8 cellular contexts compared by ENCODE assay signal in the genomic region with DNA sequence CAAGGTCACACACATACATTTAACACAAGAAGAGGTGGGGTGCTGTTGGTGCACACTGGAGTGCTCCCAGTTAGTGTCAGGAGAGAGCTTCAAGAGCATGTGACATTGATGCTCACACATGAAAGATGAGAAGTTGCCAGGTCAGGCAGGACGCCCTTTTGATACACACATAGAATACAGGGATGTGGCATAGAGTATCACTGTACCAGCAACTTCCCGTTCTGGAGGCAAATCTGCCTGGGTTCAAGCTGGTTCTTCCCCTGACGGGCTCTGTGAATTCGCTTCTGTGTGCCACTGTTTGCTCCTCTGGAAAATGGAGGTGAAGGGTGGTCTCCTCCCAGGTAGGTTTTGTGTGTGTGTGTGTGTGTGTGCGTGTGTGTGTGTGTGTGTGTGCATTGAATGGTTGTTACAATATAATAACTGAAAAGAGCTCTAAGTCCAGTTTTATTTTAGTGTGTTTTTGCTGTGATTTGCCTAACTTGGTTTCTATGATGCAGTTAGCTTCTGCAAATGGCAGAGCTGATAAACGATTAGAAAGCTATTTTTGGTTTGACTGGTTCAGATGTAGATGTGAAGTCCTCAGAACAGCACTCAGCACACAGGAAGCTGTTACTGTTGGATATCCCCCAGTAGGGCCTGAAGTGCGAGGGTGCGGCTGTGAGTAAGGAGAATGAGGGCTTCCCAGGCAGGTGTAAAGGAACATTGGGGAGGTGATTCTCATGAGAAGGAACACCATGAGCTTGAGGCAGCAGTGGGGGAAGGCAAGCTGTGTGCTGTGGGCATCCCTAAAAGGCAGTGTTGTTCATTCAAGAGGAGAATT. TPM values are rescaled to one million over a fixed set of nuclear protein-coding genes. Genes with fewer than 3 reads are reported as not detected.
A peak's percentile ranks its signal among the peaks of the same experiment; 100 is the strongest.
DNase-seq lines count a peak whose midpoint lies in the region; ATAC-seq, FAIRE-seq and TF ChIP-seq lines count a peak whose summit lies in the region.

No MANE protein-coding gene starts in this region.

- peaks cover 82% of the 10 kb centered on the region for H3K79me2 ChIP-seq in Karpas-422 (ENCODE audit: low read length)

- H2AFZ ChIP-seq in Karpas-422 (ENCODE audit: low read length): no peak overlapping the region

- TF ChIP-seq POLR2A in GM12892 (IDR thresholded peaks at IDR 0.05; ENCODE audit: low read depth, low read length): 0 out of 2 replicates have a peak, but pooled peaks have one; percentile 52
- no peak for TF ChIP-seq POLR2A in H54 (IDR thresholded peaks at IDR 0.05; ENCODE audit: low read depth, low read length)

- peak overlapping the region; percentile 72 for H3K4me2 ChIP-seq in Karpas-422 (ENCODE audit: low read depth, low read length, poor library complexity, severe bottlenecking)

- peak overlapping the region; percentile 60 for H3K9ac ChIP-seq in Karpas-422 (ENCODE audit: low read length)

- H3K4me3 ChIP-seq in Karpas-422 (ENCODE audit: low read length): peak overlapping the region; percentile 57

- H4K20me1 ChIP-seq in Karpas-422 (ENCODE audit: insufficient read depth, low read depth, low read length): no peaks in the 10 kb centered on the region

- FAIRE-seq in GM12892 (lab: Jason Lieb, UNC) (no peak), H54 (lab: Jason Lieb, UNC) (no peak)

- no peaks in the 10 kb centered on the region for H3K36me3 ChIP-seq in Karpas-422 (ENCODE audit: insufficient read depth, low read length)

- H3K27me3 ChIP-seq in Karpas-422 (ENCODE audit: low read length): no peaks in the 10 kb centered on the region

- H3K27ac ChIP-seq in Karpas-422 (ENCODE audit: low read length): peak overlapping the region; percentile 86

- ATAC-seq in GM21381 (IDR thresholded peaks at IDR 0.05; ENCODE audit: unreplicated experiment) (peak; percentile 28), SK-N-SH treated with all-trans-retinoic acid at 6 μM for 48 hours (no peak)

- H3K4me1 ChIP-seq in Karpas-422 (ENCODE audit: low read length): peaks cover 69% of the 10 kb centered on the region

- H3K9me2 ChIP-seq in Karpas-422 (replicated peaks; ENCODE audit: insufficient read depth, low read length): no peaks in the 10 kb centered on the region

- DNase-seq in GM12892 (ENCODE audit: insufficient read length) (no peak), Karpas-422 (peak; percentile 84), left kidney (ENCODE audit: low read depth, low spot score) (peak; percentile 33), H54 (ENCODE audit: insufficient read length, low spot score) (no peak), NCI-H187 treated with DMSO at 0.1 percent for 48 hours (lab: John Stamatoyannopoulos, UW) (no peak)
- no peak for DNase-seq in stimulated activated CD4-positive, alpha-beta T cell treated with anti-CD3 and anti-CD28 coated beads, Interleukin-15, amount 100 ng/mL, for 24 hours

- H3K9me3 ChIP-seq in Karpas-422 (ENCODE audit: low read length): no peaks in the 10 kb centered on the region

TF ChIP-seq in SK-N-SH treated with all-trans-retinoic acid at 6 μM for 48 hours, 23 proteins besides CTCF, POLR2A, EP300 and RAD21:
- TF ChIP-seq RARB (CRISPR knock-in tag; IDR thresholded peaks at IDR 0.05) (no peak), BACH2 (CRISPR knock-in tag; IDR thresholded peaks at IDR 0.05; ENCODE audit: borderline replicate concordance) (no peak), SNAI2 (CRISPR knock-in tag; IDR thresholded peaks at IDR 0.05) (no peak), ZNF8 (CRISPR knock-in tag; IDR thresholded peaks at IDR 0.05) (no peak), ZFP3 (CRISPR knock-in tag; IDR thresholded peaks at IDR 0.05) (no peak), TCF4 (CRISPR knock-in tag; IDR thresholded peaks at IDR 0.05; ENCODE audit: borderline replicate concordance) (no peak)
- TF ChIP-seq, protein P1, sequence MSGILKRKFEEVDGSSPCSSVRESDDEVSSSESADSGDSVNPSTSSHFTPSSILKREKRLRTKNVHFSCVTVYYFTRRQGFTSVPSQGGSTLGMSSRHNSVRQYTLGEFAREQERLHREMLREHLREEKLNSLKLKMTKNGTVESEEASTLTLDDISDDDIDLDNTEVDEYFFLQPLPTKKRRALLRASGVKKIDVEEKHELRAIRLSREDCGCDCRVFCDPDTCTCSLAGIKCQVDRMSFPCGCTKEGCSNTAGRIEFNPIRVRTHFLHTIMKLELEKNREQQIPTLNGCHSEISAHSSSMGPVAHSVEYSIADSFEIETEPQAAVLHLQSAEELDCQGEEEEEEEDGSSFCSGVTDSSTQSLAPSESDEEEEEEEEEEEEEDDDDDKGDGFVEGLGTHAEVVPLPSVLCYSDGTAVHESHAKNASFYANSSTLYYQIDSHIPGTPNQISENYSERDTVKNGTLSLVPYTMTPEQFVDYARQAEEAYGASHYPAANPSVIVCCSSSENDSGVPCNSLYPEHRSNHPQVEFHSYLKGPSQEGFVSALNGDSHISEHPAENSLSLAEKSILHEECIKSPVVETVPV (CRISPR knock-in tag; IDR thresholded peaks at IDR 0.05): no peak
- TF ChIP-seq, protein P2, sequence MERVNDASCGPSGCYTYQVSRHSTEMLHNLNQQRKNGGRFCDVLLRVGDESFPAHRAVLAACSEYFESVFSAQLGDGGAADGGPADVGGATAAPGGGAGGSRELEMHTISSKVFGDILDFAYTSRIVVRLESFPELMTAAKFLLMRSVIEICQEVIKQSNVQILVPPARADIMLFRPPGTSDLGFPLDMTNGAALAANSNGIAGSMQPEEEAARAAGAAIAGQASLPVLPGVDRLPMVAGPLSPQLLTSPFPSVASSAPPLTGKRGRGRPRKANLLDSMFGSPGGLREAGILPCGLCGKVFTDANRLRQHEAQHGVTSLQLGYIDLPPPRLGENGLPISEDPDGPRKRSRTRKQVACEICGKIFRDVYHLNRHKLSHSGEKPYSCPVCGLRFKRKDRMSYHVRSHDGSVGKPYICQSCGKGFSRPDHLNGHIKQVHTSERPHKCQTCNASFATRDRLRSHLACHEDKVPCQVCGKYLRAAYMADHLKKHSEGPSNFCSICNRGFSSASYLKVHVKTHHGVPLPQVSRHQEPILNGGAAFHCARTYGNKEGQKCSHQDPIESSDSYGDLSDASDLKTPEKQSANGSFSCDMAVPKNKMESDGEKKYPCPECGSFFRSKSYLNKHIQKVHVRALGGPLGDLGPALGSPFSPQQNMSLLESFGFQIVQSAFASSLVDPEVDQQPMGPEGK (CRISPR knock-in tag; IDR thresholded peaks at IDR 0.05; ENCODE audit: borderline replicate concordance): no peak

RNA-seq across cellular contexts. Expression of a gene that starts 53.4 kb away (rescaled TPM):
- polyA plus RNA-seq in GM12892 (2012; ENCODE audit: missing spikeins): 19.0 TPM
- 23.4 and 40.8 TPM in 2 replicates for total RNA-seq in Karpas-422 (2014; rRNA removed; shearing (Covaris generic); ENCODE audit: low replicate concordance)

Comparison
In these comparisons a context has a peak if more than half of its experiments do, and no peak if none do; other contexts are left out.
1. DNase-seq: peak in Karpas-422 (single experiment) and left kidney (single experiment); none in GM12892 (single experiment), H54 (single experiment), stimulated activated CD4-positive, alpha-beta T cell treated with anti-CD3 and anti-CD28 coated beads, Interleukin-15, amount 100 ng/mL, for 24 hours (single experiment) and NCI-H187 treated with DMSO at 0.1 percent for 48 hours (single experiment).